ENCODE assay signal across 8 cellular contexts in the genomic region with DNA sequence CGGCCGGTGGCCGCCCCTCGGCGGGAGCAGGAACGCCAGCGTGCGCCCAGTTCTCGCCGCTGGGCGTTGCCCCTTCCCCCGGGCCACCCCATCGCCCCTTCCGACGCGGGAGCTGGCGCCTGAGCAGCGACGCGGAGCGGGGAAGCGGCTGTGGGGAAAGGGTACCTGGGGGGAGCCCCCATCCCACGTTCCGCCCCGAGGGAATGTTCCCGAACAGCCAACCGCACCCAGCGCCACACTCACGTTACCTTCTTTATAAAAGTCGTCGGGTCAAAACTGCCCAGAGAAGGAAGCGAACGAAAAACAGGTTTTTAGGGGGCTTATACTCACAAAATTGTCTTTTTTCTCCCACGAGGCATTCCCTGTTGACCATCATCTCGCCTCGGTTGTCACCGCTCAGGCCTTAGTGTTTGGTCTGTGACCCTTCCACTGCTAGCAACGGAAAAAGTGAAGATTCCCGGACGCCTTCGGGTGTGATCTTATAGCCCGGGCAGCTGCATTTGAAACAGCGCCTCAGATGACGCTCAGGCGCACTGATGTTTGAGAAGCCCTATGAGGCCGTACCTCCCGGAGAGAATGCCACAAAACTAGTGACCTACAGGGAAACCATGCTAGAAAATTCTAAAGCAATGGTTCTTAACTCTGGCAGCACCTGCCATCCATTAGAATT. TPM values are rescaled to one million over a fixed set of nuclear protein-coding genes. Genes with fewer than 3 reads are reported as not detected.
DNase-seq lines count a peak whose midpoint lies in the region; ATAC-seq and TF ChIP-seq lines count a peak whose summit lies in the region.

No MANE protein-coding gene starts in this region.

- 0 to 3% methylated on average over 16 to 30 of the region's 47 CpGs for WGBS in lower leg skin, 2 donors

- TF ChIP-seq POLR2A in lower leg skin (IDR thresholded peaks at IDR 0.05) = no peak

- intact Hi-C loops in CD4-positive, alpha-beta T cell (cut with DNase I, micrococcal nuclease) = no loop called here
- intact Hi-C loops in lower leg skin (cut with DNase I; ENCODE audit: low total_unique reads) = no loop called here

- H3K27me3 Mint-ChIP-seq in CD4-positive, alpha-beta T cell = peaks cover 73% of the 10 kb centered on the region
- H3K27me3 Mint-ChIP-seq in stimulated activated memory B cell treated with anti-CD40 and anti-IgM and Interleukin-4, amounts not matched to agents 10 μg/mL and 1 μg/mL and 100 μg/mL, for 72 hours = peaks cover 42% of the 10 kb centered on the region

- no peaks in the 10 kb centered on the region for H3K9me3 Mint-ChIP-seq in CD4-positive, alpha-beta T cell
- no peaks in the 10 kb centered on the region for H3K9me3 Mint-ChIP-seq in stimulated activated memory B cell treated with anti-CD40 and anti-IgM and Interleukin-4, amounts not matched to agents 10 μg/mL and 1 μg/mL and 100 μg/mL, for 72 hours

- H3K36me3 ChIP-seq in SJSA1 = no peaks in the 10 kb centered on the region

- peaks cover 57% of the 10 kb centered on the region for H3K27me3 ChIP-seq in CD4-positive, alpha-beta T cell (ENCODE audit: control insufficient read depth, insufficient read depth, low read length)
- H3K27me3 ChIP-seq in SJSA1 (replicated peaks) = no peaks in the 10 kb centered on the region

- H3K9me3 ChIP-seq in CD4-positive, alpha-beta T cell (ENCODE audit: control insufficient read depth, low read length) = no peaks in the 10 kb centered on the region
- H3K9me3 ChIP-seq in SJSA1 (replicated peaks) = 0 out of 2 replicates have a peak, but pooled peaks cover 4% of the 10 kb centered on the region

- no peak for TF ChIP-seq CTCF in CD4-positive, alpha-beta T cell (IDR thresholded peaks at IDR 0.05)
- TF ChIP-seq CTCF in lower leg skin (IDR thresholded peaks at IDR 0.05) = no peak

- no peak overlapping the region for H3K27ac ChIP-seq in CD4-positive, alpha-beta T cell (ENCODE audit: low read depth, low read length)
- H3K27ac ChIP-seq in SJSA1 = peak overlapping the region; percentile 35

- no peaks in the 10 kb centered on the region for H3K36me3 Mint-ChIP-seq in CD4-positive, alpha-beta T cell (ENCODE audit: low read depth)
- H3K36me3 Mint-ChIP-seq in stimulated activated memory B cell treated with anti-CD40 and anti-IgM and Interleukin-4, amounts not matched to agents 10 μg/mL and 1 μg/mL and 100 μg/mL, for 72 hours = no peaks in the 10 kb centered on the region

- DNase-seq in CD4-positive, alpha-beta T cell = no peak
- DNase-seq in HEK293T (ENCODE audit: extremely low spot score) (peak; percentile 46), SJSA1 (ENCODE audit: low read depth in 1 of 2, low spot score in 2 of 2) (peak; percentile 42 to 54), dedifferentiated amniotic fluid mesenchymal stem cell (ENCODE audit: extremely low spot score) (peak; percentile 53), lower leg skin (ENCODE audit: low spot score in 2 of 2) (peak; percentile 25 to 85), activated gamma-delta T cell (lab: John Stamatoyannopoulos, UW) (no peak), NCI-H1105 (lab: John Stamatoyannopoulos, UW) (no peak)

- H3K27ac Mint-ChIP-seq in CD4-positive, alpha-beta T cell = no peak overlapping the region
- peak overlapping the region; percentile 62 for H3K27ac Mint-ChIP-seq in stimulated activated memory B cell treated with anti-CD40 and anti-IgM and Interleukin-4, amounts not matched to agents 10 μg/mL and 1 μg/mL and 100 μg/mL, for 72 hours

- CTCF ChIA-PET in CD4-positive, alpha-beta T cell (lab: Charles Lee) = no interaction called here
- CTCF ChIA-PET in HEK293T (lab: Yijun Ruan, JAX) = no interaction called here

- H3K4me3 Mint-ChIP-seq in CD4-positive, alpha-beta T cell = peak overlapping the region; percentile 91
- peak overlapping the region; percentile 85 for H3K4me3 Mint-ChIP-seq in stimulated activated memory B cell treated with anti-CD40 and anti-IgM and Interleukin-4, amounts not matched to agents 10 μg/mL and 1 μg/mL and 100 μg/mL, for 72 hours

- H3K4me1 ChIP-seq in SJSA1 (replicated peaks) = peaks cover 11% of the 10 kb centered on the region

- H3K4me1 Mint-ChIP-seq in CD4-positive, alpha-beta T cell (ENCODE audit: low read depth) = peaks cover 9% of the 10 kb centered on the region
- peaks cover 16% of the 10 kb centered on the region for H3K4me1 Mint-ChIP-seq in stimulated activated memory B cell treated with anti-CD40 and anti-IgM and Interleukin-4, amounts not matched to agents 10 μg/mL and 1 μg/mL and 100 μg/mL, for 72 hours

- POLR2A ChIA-PET in CD4-positive, alpha-beta T cell (lab: Charles Lee) = no interaction called here
- POLR2A ChIA-PET in HEK293T (lab: Yijun Ruan, JAX) = interaction anchor here (1.3 to 1.6 kb wide), 2 partner anchors 12 to 36 kb away, joined by 3 to 7 read pairs; no protein-coding TSS in a partner anchor

- ATAC-seq in CD4-positive, alpha-beta T cell (ENCODE audit: poor library complexity) = no peak
- ATAC-seq in stimulated activated memory B cell treated with anti-CD40 and anti-IgM and Interleukin-4, amounts not matched to agents 10 μg/mL and 1 μg/mL and 100 μg/mL, for 72 hours = no peak

- H3K4me3 ChIP-seq in SJSA1 (peak overlapping the region; percentile 95), lower leg skin (ENCODE audit: low read depth, poor library complexity, severe bottlenecking) (peak overlapping the region; percentile 31)

TF ChIP-seq in HEK293T, 16 proteins besides CTCF, POLR2A, EP300 and RAD21:
- TF ChIP-seq CTBP1 (IDR thresholded peaks at IDR 0.05; ENCODE audit: borderline replicate concordance) (no peak), L3MBTL2 (conservative IDR thresholded peaks at IDR 0.05) (peak; percentile 54; the same call in 1 of the 2 replicates)

RNA-seq across cellular contexts. Expression of gene GOLM1, which starts 0.5 kb away (rescaled TPM):
- total RNA-seq in CD4-positive, alpha-beta T cell = under 1 TPM in 1 of 2 experiments, not detected in 1; 0.22 TPM
- total RNA-seq in SJSA1 (2014; rRNA removed; shearing (Covaris generic)) = 27.5 and 37.2 TPM in 2 replicates
- 10 to 100 TPM in 1 of 4 donors, 1 to 10 TPM in 3; 4.6 to 11.1 (median 7.1) TPM for total RNA-seq in lower leg skin

Comparison
In these comparisons a context has a peak if more than half of its experiments do, and no peak if none do; other contexts are left out.
1. DNase-seq: peak in HEK293T (single experiment), SJSA1 (2 of 2), dedifferentiated amniotic fluid mesenchymal stem cell (single experiment) and lower leg skin (2 of 2); none in CD4-positive, alpha-beta T cell (0 of 10), activated gamma-delta T cell (single experiment) and NCI-H1105 (single experiment).
2. RNA of gene GOLM1, which starts 0.5 kb away (total RNA-seq): 27.5 to 37.2 TPM in SJSA1 and 4.6 to 11.1 TPM in lower leg skin; 0.22 TPM in CD4-positive, alpha-beta T cell; every median in the first group is over 4 times any median in the second.